8 cellular contexts compared by ENCODE assay signal in the genomic region with DNA sequence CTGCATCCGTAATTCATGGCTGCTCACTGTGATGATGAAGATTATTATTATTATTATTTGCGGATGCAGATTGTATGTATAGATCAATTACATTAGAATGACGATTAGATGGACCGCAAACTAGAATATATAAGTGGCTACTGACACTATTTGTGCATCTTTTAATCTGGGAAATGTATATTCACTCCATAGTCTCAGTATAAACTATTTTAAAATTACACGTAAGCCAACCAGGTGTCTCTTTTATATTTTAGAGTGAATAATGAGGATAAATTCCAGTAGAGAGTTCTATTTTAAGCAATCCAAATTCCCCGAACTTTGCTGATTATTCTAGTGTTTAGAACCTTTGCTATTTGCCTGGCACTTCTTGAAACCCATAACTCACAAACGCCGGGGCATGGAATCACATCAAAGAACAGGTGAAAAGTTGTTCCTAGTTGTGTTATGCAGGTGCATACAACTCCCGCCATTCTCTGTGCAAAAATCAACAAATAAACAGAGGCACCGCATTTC. TPM values are rescaled to one million over a fixed set of nuclear protein-coding genes. Genes with fewer than 3 reads are reported as not detected.
DNase-seq lines count a peak whose midpoint lies in the region; ATAC-seq and TF ChIP-seq lines count a peak whose summit lies in the region.

No MANE protein-coding gene starts in this region.

- in situ Hi-C loops in astrocyte of the cerebellum (cut with HindIII; ENCODE audit: low sequenced_read_pairs) = no loop called here

- H2BK5ac ChIP-seq in mesendoderm (ENCODE audit: low read length) = no peak overlapping the region

- ATAC-seq in heart right ventricle = no peak
- no peak for ATAC-seq in left ventricle myocardium superior
- no peak for ATAC-seq in aorta (ENCODE audit: low FRiP score)

- H3K36me3 ChIP-seq in heart right ventricle = peaks cover 0 to 35% (median 9%) of the 10 kb centered on the region in 9 donors
- H3K36me3 ChIP-seq in mesendoderm (ENCODE audit: control insufficient read depth, insufficient read depth, low read length) = no peaks in the 10 kb centered on the region
- no peaks in the 10 kb centered on the region for H3K36me3 ChIP-seq in aorta (ENCODE audit: control insufficient read depth in 1 of 2, insufficient read depth in 2 of 2, low read length in 1 of 2)

- H3K9me3 ChIP-seq in heart right ventricle (no peaks in the 10 kb centered on the region), aorta (ENCODE audit: control insufficient read depth, low read length) (no peaks in the 10 kb centered on the region)

- H3K27me3 ChIP-seq in heart right ventricle (no peaks in the 10 kb centered on the region), mesendoderm (ENCODE audit: insufficient read depth, low read length, poor library complexity) (no peaks in the 10 kb centered on the region), aorta (ENCODE audit: control insufficient read depth in 1 of 2, insufficient read depth in 2 of 2, low read length in 1 of 2) (no peaks in the 10 kb centered on the region)

- no peak overlapping the region for H3K56ac ChIP-seq in mesendoderm (ENCODE audit: low read length)

- no peak overlapping the region for H4K5ac ChIP-seq in mesendoderm (ENCODE audit: low read length)

- no peak overlapping the region for H2BK120ac ChIP-seq in mesendoderm (ENCODE audit: low read depth, low read length)

- 2 to 3% methylated on average over 10 of the region's 10 CpGs for whole genome bisulfite sequencing in heart right ventricle, 2 donors
- WGBS in mesendoderm (ENCODE audit: extremely low coverage, insufficient coverage, low lambda C conversion rate) = no CpG with 5 or more reads among the region's 10 CpGs
- WGBS in aorta, 2 donors = 1% methylated on average over 10 of the region's 10 CpGs

- no peak overlapping the region for H3K18ac ChIP-seq in mesendoderm (ENCODE audit: low read length)

- H3K27ac ChIP-seq in heart right ventricle = peak overlapping the region in 7 of 10 donors; percentile 42 to 98 (median 96)
- H3K27ac ChIP-seq in mesendoderm (ENCODE audit: low read depth, low read length) = no peak overlapping the region
- no peak overlapping the region for H3K27ac ChIP-seq in aorta (ENCODE audit: low read depth in 1 of 2, low read length in 2 of 2)

- peaks cover 7% of the 10 kb centered on the region for H3K79me2 ChIP-seq in mesendoderm (ENCODE audit: control insufficient read depth, insufficient read depth, low read length)

- TF ChIP-seq CTCF in heart right ventricle (IDR thresholded peaks at IDR 0.05) (no peak), astrocyte of the cerebellum (IDR thresholded peaks at IDR 0.05; ENCODE audit: low read depth, low read length, missing control alignments) (no peak)

- H3K4me2 ChIP-seq in mesendoderm (ENCODE audit: low read length) = peak overlapping the region; percentile 2

- no peak overlapping the region for H2AK5ac ChIP-seq in mesendoderm (ENCODE audit: low read length)

- H3K79me1 ChIP-seq in mesendoderm (ENCODE audit: low read length) = peaks cover 3% of the 10 kb centered on the region

- no peak overlapping the region for H3K9ac ChIP-seq in mesendoderm (ENCODE audit: low read length)

- H4K8ac ChIP-seq in mesendoderm (ENCODE audit: low read depth, low read length) = no peak overlapping the region

- intact Hi-C loops in heart right ventricle (cut with DNase I) (loop anchor here in 2 of 10 donors (2.0 kb wide), 2 partner anchors 91 to 93 kb away; partner anchors contain the start of gene TSPAN12 (in 1 of the 2)), left ventricle myocardium superior (cut with micrococcal nuclease) (no loop called here), aorta (cut with DNase I) (loop anchor here in 1 of 2 donors (2.0 kb wide), 1 partner anchor 91 kb away; the partner anchor contains the start of gene TSPAN12), posterior vena cava (cut with DNase I) (no loop called here)

- peak overlapping the region; percentile 7 to 79 (median 71) for H3K4me3 ChIP-seq in heart right ventricle
- H3K4me3 ChIP-seq in astrocyte of the cerebellum (ENCODE audit: low read depth, low read length) = peak overlapping the region; percentile 56
- peak overlapping the region; percentile 26 for H3K4me3 ChIP-seq in mesendoderm (ENCODE audit: low read length)
- peak overlapping the region; percentile 31 to 78 for H3K4me3 ChIP-seq in aorta (ENCODE audit: low read length in 2 of 2)

- H3K23ac ChIP-seq in mesendoderm (ENCODE audit: low read length) = no peak overlapping the region

- H2BK15ac ChIP-seq in mesendoderm (replicated peaks; ENCODE audit: low read depth) = no peak overlapping the region

- DNase-seq in heart right ventricle = no peak
- no peak for DNase-seq in left ventricle myocardium superior
- no peak for DNase-seq in astrocyte of the cerebellum (ENCODE audit: low read depth)
- no peak for DNase-seq in mesendoderm
- DNase-seq in aorta = no peak
- no peak for DNase-seq in posterior vena cava (ENCODE audit: low spot score)
- no peak for DNase-seq in HuH-7.5 (ENCODE audit: low spot score)
- no peak for DNase-seq in KG1 (lab: John Stamatoyannopoulos, UW)

- H3K4me1 ChIP-seq in heart right ventricle (peaks cover 0 to 33% (median 23%) of the 10 kb centered on the region in 9 donors), mesendoderm (ENCODE audit: control insufficient read depth, low read depth, low read length) (no peaks in the 10 kb centered on the region), aorta (ENCODE audit: control insufficient read depth in 1 of 2, insufficient read depth in 2 of 2, low read length in 2 of 2) (peaks cover 0 to 3% of the 10 kb centered on the region in 2 donors)

- H3K4ac ChIP-seq in mesendoderm (ENCODE audit: low read depth, low read length) = no peak overlapping the region

RNA-seq across cellular contexts. Expression of gene ING3, which starts 0.5 kb away (rescaled TPM):
- total RNA-seq in heart right ventricle = 10 to 100 TPM; 11.8 to 18.1 (median 13.9) TPM
- polyA plus RNA-seq in heart right ventricle = 1 to 10 TPM; 6.0 to 7.8 TPM
- 14.3 TPM for total RNA-seq in left ventricle myocardium superior
- 28.5 TPM for polyA plus RNA-seq in mesendoderm (2013, experiment 1 of 2)
- polyA plus RNA-seq in mesendoderm (2013, experiment 2 of 2) = 29.5 TPM
- 10 to 100 TPM; 15.9 to 16.0 TPM for total RNA-seq in aorta
- polyA plus RNA-seq in aorta = 10 to 100 TPM in 1 of 2 donors, 1 to 10 TPM in 1; 7.5 to 15.4 TPM
- total RNA-seq in posterior vena cava = 10 to 100 TPM; 13.8 to 17.2 TPM

RNA-seq across cellular contexts. Expression of gene CPED1, which starts 38.4 kb away (rescaled TPM):
- 10 to 100 TPM; 16.3 to 56.5 (median 40.9) TPM for total RNA-seq in heart right ventricle
- polyA plus RNA-seq in heart right ventricle = 1 to 10 TPM; 3.9 to 4.0 TPM
- 32.8 TPM for total RNA-seq in left ventricle myocardium superior
- polyA plus RNA-seq in mesendoderm (2013, experiment 1 of 2) = 0.11 TPM
- polyA plus RNA-seq in mesendoderm (2013, experiment 2 of 2) = 0.17 TPM
- total RNA-seq in aorta = 100 to 1,000 TPM; 119 to 201 TPM
- 10 to 100 TPM; 35.3 to 39.5 TPM for polyA plus RNA-seq in aorta
- total RNA-seq in posterior vena cava = 100 to 1,000 TPM in 1 of 2 donors, 10 to 100 TPM in 1; 99.6 to 120 TPM

Comparison
In these comparisons a context has a peak if more than half of its experiments do, and no peak if none do; other contexts are left out.
1. H3K27ac ChIP-seq: peak in heart right ventricle (7 of 10); none in mesendoderm (single experiment) and aorta (0 of 2).
2. Peak in every context shown above with its lines, with median percentiles within 50 percentile points of each other: H3K4me3 ChIP-seq.